18 cellular contexts compared by ENCODE assay signal in the genomic region with DNA sequence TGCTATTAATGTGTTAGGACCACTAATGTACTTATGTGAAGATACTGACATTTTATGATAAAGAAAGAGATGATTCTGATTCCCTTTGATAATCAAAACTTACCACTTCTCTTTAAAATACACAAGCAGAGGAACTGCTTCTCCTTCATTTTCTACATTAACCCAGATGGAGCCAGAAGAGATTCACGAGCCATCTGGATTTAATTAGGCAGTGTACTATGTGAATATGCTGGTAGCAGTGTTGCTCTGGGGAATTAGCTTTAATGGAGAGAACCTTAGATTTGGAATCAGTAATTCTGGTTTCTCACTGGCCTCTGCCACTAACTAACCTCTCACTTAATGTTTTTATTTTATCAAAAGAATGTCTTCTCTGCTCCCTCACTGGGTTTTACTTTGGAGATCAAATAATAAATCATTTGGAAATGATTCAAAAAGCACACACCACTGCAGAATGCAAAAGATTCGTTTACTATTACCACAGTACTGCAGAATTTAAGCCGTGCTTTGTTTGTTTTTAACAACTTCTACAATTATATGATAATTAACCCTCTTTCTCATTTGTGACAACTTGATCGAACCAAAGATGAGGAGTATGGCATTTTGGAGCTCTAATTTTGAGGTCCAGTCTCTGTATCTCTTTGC.
DNase-seq lines count a peak whose midpoint lies in the region; ATAC-seq, FAIRE-seq and TF ChIP-seq lines count a peak whose summit lies in the region.
"Had no signal": no experiment of that assay in that cellular context is flagged by ENCODE, and none has a peak within 500 bp of the region (broad histone marks: within the 10 kb centered on the region; RNA-seq: fewer than 3 reads in every experiment).

No MANE protein-coding gene starts in this region.

- peak; percentile 39 for ATAC-seq in Right ventricle myocardium inferior
- no peak for ATAC-seq in heart left ventricle
- no peak for ATAC-seq in HG03457 (IDR thresholded peaks at IDR 0.05; ENCODE audit: unreplicated experiment)
- ATAC-seq: A549; activated CD8-positive, alpha-beta memory T cell treated with anti-CD3 and anti-CD28 coated beads, Interleukin-2, amount 10 ng/mL, durations not matched to agents 7 days and 5 days; activated naive CD4-positive, alpha-beta T cell treated with anti-CD3 and anti-CD28 coated beads, Interleukin-2, amount 50 U/mL, for 72 hours had no signal

- H3K27ac ChIP-seq in heart left ventricle = peak overlapping the region in 1 of 12 donors; percentile 11
- no peak overlapping the region for H3K27ac ChIP-seq in astrocyte (ENCODE audit: low read depth, low read length)
- peak overlapping the region; percentile 28 to 30 for H3K27ac ChIP-seq in uterus
- no peak overlapping the region for H3K27ac ChIP-seq in kidney (ENCODE audit: low read depth in 2 of 2, low read length in 2 of 2)
- H3K27ac ChIP-seq: A549, left ventricle myocardium inferior, upper lobe of left lung had no signal

- H3K79me2 ChIP-seq in astrocyte (ENCODE audit: insufficient read depth, low read length) = no peaks in the 10 kb centered on the region

- H3K4me3 ChIP-seq in heart left ventricle = no peak overlapping the region
- H3K4me3 ChIP-seq in astrocyte (ENCODE audit: insufficient read depth, low read depth, low read length) = no peak overlapping the region
- H3K4me3 ChIP-seq in uterus = no peak overlapping the region
- no peak overlapping the region for H3K4me3 ChIP-seq in kidney (ENCODE audit: low read length in 2 of 2)
- H3K4me3 ChIP-seq: A549, left ventricle myocardium inferior, MG63, upper lobe of left lung had no signal

- no peaks in the 10 kb centered on the region for H3K9me3 Mint-ChIP-seq in astrocyte (ENCODE audit: unreplicated experiment)
- H3K9me3 Mint-ChIP-seq in glutamatergic neuron (ENCODE audit: unreplicated experiment) = peaks cover 3% of the 10 kb centered on the region
- H3K9me3 Mint-ChIP-seq: dendritic cell treated with granulocyte-macrophage colony-stimulating factor and Interleukin-4, amounts not matched to agents 40 ng/mL and 50 ng/mL, for 4 days had no signal

- no peak overlapping the region for H3K27ac Mint-ChIP-seq in astrocyte (ENCODE audit: unreplicated experiment)
- H3K27ac Mint-ChIP-seq in glutamatergic neuron (ENCODE audit: unreplicated experiment) = peak overlapping the region; percentile 88
- H3K27ac Mint-ChIP-seq: activated CD8-positive, alpha-beta memory T cell treated with anti-CD3 and anti-CD28 coated beads, Interleukin-2, amount 10 ng/mL, durations not matched to agents 7 days and 5 days; activated naive CD4-positive, alpha-beta T cell treated with anti-CD3 and anti-CD28 coated beads, Interleukin-2, amount 50 U/mL, for 72 hours; dendritic cell treated with granulocyte-macrophage colony-stimulating factor and Interleukin-4, amounts not matched to agents 40 ng/mL and 50 ng/mL, for 4 days had no signal

- TF ChIP-seq CTCF in heart left ventricle (IDR thresholded peaks at IDR 0.05) = no peak
- TF ChIP-seq CTCF in astrocyte (IDR thresholded peaks at IDR 0.05; ENCODE audit: insufficient read depth, low read depth, low read length) = no peak
- no peak for TF ChIP-seq CTCF in glutamatergic neuron (IDR thresholded peaks at IDR 0.05; ENCODE audit: partially characterized antibody, unreplicated experiment)
- no peak for TF ChIP-seq CTCF in uterus (IDR thresholded peaks at IDR 0.05)
- no peak for TF ChIP-seq CTCF in kidney (IDR thresholded peaks at IDR 0.05; ENCODE audit: borderline replicate concordance, extremely low read depth, insufficient read depth)

- intact Hi-C loops in Right ventricle myocardium inferior (cut with DNase I) = no loop called here
- intact Hi-C loops in heart left ventricle (cut with DNase I) = no loop called here
- intact Hi-C loops in uterus (cut with DNase I; ENCODE audit: low total_unique reads) = no loop called here
- intact Hi-C loops in kidney (cut with DNase I) = no loop called here

- H3K9me3 ChIP-seq in heart left ventricle = no peaks in the 10 kb centered on the region
- H3K9me3 ChIP-seq in astrocyte (ENCODE audit: insufficient read depth, low read depth, low read length) = no peaks in the 10 kb centered on the region
- H3K9me3 ChIP-seq in uterus = no peaks in the 10 kb centered on the region
- H3K9me3 ChIP-seq in kidney (ENCODE audit: control insufficient read depth in 1 of 2, low read length in 2 of 2) = no peaks in the 10 kb centered on the region
- H3K9me3 ChIP-seq: A549, left ventricle myocardium inferior, MG63, upper lobe of left lung had no signal

- DNase-seq in Right ventricle myocardium inferior (ENCODE audit: missing footprints) (no peak), heart left ventricle (no peak), astrocyte (ENCODE audit: low read depth) (peak; percentile 25), glutamatergic neuron (no peak), uterus (no peak), NCI-H345 treated with DMSO at 0.1 percent for 48 hours (lab: John Stamatoyannopoulos, UW; ENCODE audit: unreplicated experiment) (no peak), kidney (no peak)
- DNase-seq: activated CD8-positive, alpha-beta memory T cell treated with anti-CD3 and anti-CD28 coated beads, Interleukin-2, amount 10 ng/mL, durations not matched to agents 7 days and 5 days; DMS79 treated with DMSO at 0.1 percent for 48 hours; left ventricle myocardium inferior; NCI-H510A; upper lobe of left lung had no signal

- peaks cover 0 to 5% (median 0%) of the 10 kb centered on the region in 12 donors for H3K4me1 ChIP-seq in heart left ventricle
- H3K4me1 ChIP-seq in astrocyte (ENCODE audit: insufficient read depth, low read length) = no peaks in the 10 kb centered on the region
- H3K4me1 ChIP-seq in uterus = no peaks in the 10 kb centered on the region
- H3K4me1 ChIP-seq in kidney (ENCODE audit: control insufficient read depth in 1 of 2, insufficient read depth in 1 of 2, low read depth in 1 of 2, low read length in 2 of 2) = peaks cover 0 to 2% of the 10 kb centered on the region in 2 donors
- H3K4me1 ChIP-seq: left ventricle myocardium inferior, upper lobe of left lung had no signal

- TF ChIP-seq POLR2A in heart left ventricle (IDR thresholded peaks at IDR 0.05) (no peak), uterus (IDR thresholded peaks at IDR 0.05) (no peak)

- no peak overlapping the region for H3K9ac ChIP-seq in astrocyte (ENCODE audit: low read length)
- no peak overlapping the region for H3K9ac ChIP-seq in kidney (ENCODE audit: low read length in 2 of 2)

- H4K20me1 ChIP-seq in astrocyte (ENCODE audit: insufficient read depth, low read length) = no peaks in the 10 kb centered on the region

- H3K4me3 Mint-ChIP-seq in astrocyte (ENCODE audit: unreplicated experiment) = no peak overlapping the region
- peak overlapping the region; percentile 23 for H3K4me3 Mint-ChIP-seq in glutamatergic neuron (ENCODE audit: unreplicated experiment)
- H3K4me3 Mint-ChIP-seq: activated CD8-positive, alpha-beta memory T cell treated with anti-CD3 and anti-CD28 coated beads, Interleukin-2, amount 10 ng/mL, durations not matched to agents 7 days and 5 days; dendritic cell treated with granulocyte-macrophage colony-stimulating factor and Interleukin-4, amounts not matched to agents 40 ng/mL and 50 ng/mL, for 4 days had no signal

- FAIRE-seq in astrocyte (lab: Jason Lieb, UNC) (no peak), kidney (lab: Jason Lieb, UNC) (no peak)
- FAIRE-seq: A549, GM12892 had no signal

- H3K27me3 Mint-ChIP-seq in astrocyte (ENCODE audit: low read depth, unreplicated experiment) (no peaks in the 10 kb centered on the region), glutamatergic neuron (ENCODE audit: unreplicated experiment) (no peaks in the 10 kb centered on the region)
- H3K27me3 Mint-ChIP-seq: activated CD8-positive, alpha-beta memory T cell treated with anti-CD3 and anti-CD28 coated beads, Interleukin-2, amount 10 ng/mL, durations not matched to agents 7 days and 5 days; dendritic cell treated with granulocyte-macrophage colony-stimulating factor and Interleukin-4, amounts not matched to agents 40 ng/mL and 50 ng/mL, for 4 days had no signal

- no peak overlapping the region for H2AFZ ChIP-seq in astrocyte (ENCODE audit: low read depth, low read length)

- WGBS in heart left ventricle, 4 donors = 53 to 68% (median 63%) methylated on average over 4 of the region's 4 CpGs

- H3K27me3 ChIP-seq in heart left ventricle (no peaks in the 10 kb centered on the region), astrocyte (ENCODE audit: insufficient read depth, low read length) (peaks cover 6% of the 10 kb centered on the region), uterus (no peaks in the 10 kb centered on the region)
- H3K27me3 ChIP-seq: MG63, upper lobe of left lung had no signal

- H3K4me2 ChIP-seq in astrocyte (ENCODE audit: low read length) = no peak overlapping the region
- H3K4me2 ChIP-seq: A549 had no signal

- H3K36me3 ChIP-seq in heart left ventricle (no peaks in the 10 kb centered on the region), astrocyte (ENCODE audit: insufficient read depth, low read length) (no peaks in the 10 kb centered on the region), uterus (no peaks in the 10 kb centered on the region), kidney (ENCODE audit: control insufficient read depth in 1 of 2, insufficient read depth in 2 of 2, low read length in 2 of 2) (no peaks in the 10 kb centered on the region)
- H3K36me3 ChIP-seq: left ventricle myocardium inferior, MG63, upper lobe of left lung had no signal

- H3K36me3 Mint-ChIP-seq in astrocyte (ENCODE audit: low read depth, unreplicated experiment) (no peaks in the 10 kb centered on the region), glutamatergic neuron (ENCODE audit: unreplicated experiment) (no peaks in the 10 kb centered on the region)
- H3K36me3 Mint-ChIP-seq: activated CD8-positive, alpha-beta memory T cell treated with anti-CD3 and anti-CD28 coated beads, Interleukin-2, amount 10 ng/mL, durations not matched to agents 7 days and 5 days; activated naive CD4-positive, alpha-beta T cell treated with anti-CD3 and anti-CD28 coated beads, Interleukin-2, amount 50 U/mL, for 72 hours had no signal

- no peaks in the 10 kb centered on the region for H3K4me1 Mint-ChIP-seq in astrocyte (ENCODE audit: low read depth, unreplicated experiment)
- peaks cover 28% of the 10 kb centered on the region for H3K4me1 Mint-ChIP-seq in glutamatergic neuron (ENCODE audit: low read depth, unreplicated experiment)
- H3K4me1 Mint-ChIP-seq: activated CD8-positive, alpha-beta memory T cell treated with anti-CD3 and anti-CD28 coated beads, Interleukin-2, amount 10 ng/mL, durations not matched to agents 7 days and 5 days had no signal

Comparison
In these comparisons a context has a peak if more than half of its experiments do, and no peak if none do; other contexts are left out.
1. H3K27ac ChIP-seq: peak in uterus (2 of 2); none in astrocyte (single experiment) and kidney (0 of 2).